ENCODE assay signal across 1 cellular context in genomic region chr19:45496349-45496953, GRCh38.
A peak's percentile ranks its signal among the peaks of the same experiment; 100 is the strongest.
TF ChIP-seq lines count a peak whose summit lies in the region.

No MANE protein-coding gene starts in this region.

TF ChIP-seq in HepG2, 621 proteins besides CTCF, POLR2A, EP300 and RAD21 (continued from another document and continues in another):
- TF ChIP-seq ZNF607 (CRISPR knock-in tag; IDR thresholded peaks at IDR 0.05; ENCODE audit: borderline replicate concordance) (peak; percentile 74), MXD1 (CRISPR knock-in tag; IDR thresholded peaks at IDR 0.05) (peak; percentile 93), RBM22 (optimal IDR thresholded peaks at IDR 0.05; ENCODE audit: low read length) (no peak), ZNF816 (CRISPR knock-in tag; IDR thresholded peaks at IDR 0.05; ENCODE audit: borderline replicate concordance) (no peak), THAP11 (CRISPR knock-in tag; IDR thresholded peaks at IDR 0.05) (peak; percentile 57; the same call in 1 of the 2 replicates), KMT2A (CRISPR knock-in tag; IDR thresholded peaks at IDR 0.05) (peak; percentile 41; the same call in 1 of the 2 replicates), PRDM10 (CRISPR knock-in tag; IDR thresholded peaks at IDR 0.05; ENCODE audit: low read depth) (0 out of 2 replicates have a peak, but pooled peaks have one; percentile 44), ATF7 (IDR thresholded peaks at IDR 0.05) (no peak), ATF7 (CRISPR knock-in tag; IDR thresholded peaks at IDR 0.05) (no peak), KDM3A (CRISPR knock-in tag; IDR thresholded peaks at IDR 0.05; ENCODE audit: low read depth) (peak; percentile 85; the same call in 1 of the 2 replicates), SAP130 (CRISPR knock-in tag; IDR thresholded peaks at IDR 0.05; ENCODE audit: low read depth) (peak; percentile 95), ZNF431 (CRISPR knock-in tag; IDR thresholded peaks at IDR 0.05; ENCODE audit: borderline replicate concordance, low read depth) (0 out of 2 replicates have a peak, but pooled peaks have one; percentile 48), NBN (conservative IDR thresholded peaks at IDR 0.05) (no peak), ZFP41 (CRISPR knock-in tag; IDR thresholded peaks at IDR 0.05; ENCODE audit: borderline replicate concordance) (peak; percentile 78; the same call in 1 of the 2 replicates), ZNF614 (CRISPR knock-in tag; IDR thresholded peaks at IDR 0.05; ENCODE audit: borderline replicate concordance) (no peak), FOXK1 (CRISPR knock-in tag; IDR thresholded peaks at IDR 0.05; ENCODE audit: borderline replicate concordance, low read depth) (peak; percentile 44; the same call in 1 of the 2 replicates), ZNF567 (CRISPR knock-in tag; IDR thresholded peaks at IDR 0.05; ENCODE audit: borderline replicate concordance) (0 out of 2 replicates have a peak, but pooled peaks have one; percentile 40), NFE2L1 (CRISPR knock-in tag; IDR thresholded peaks at IDR 0.05; ENCODE audit: borderline replicate concordance) (no peak), REXO4 (CRISPR knock-in tag; IDR thresholded peaks at IDR 0.05; ENCODE audit: borderline replicate concordance) (peak; percentile 50; the same call in 1 of the 2 replicates), ZNF430 (CRISPR knock-in tag; IDR thresholded peaks at IDR 0.05) (peak; percentile 92), STAT5B (CRISPR knock-in tag; IDR thresholded peaks at IDR 0.05) (peak; percentile 83; the same call in 1 of the 2 replicates), HNF4G (IDR thresholded peaks at IDR 0.05; ENCODE audit: borderline replicate concordance, low read depth, low read length) (no peak), HNF4G (CRISPR knock-in tag; IDR thresholded peaks at IDR 0.05; ENCODE audit: borderline replicate concordance, low read depth) (0 out of 2 replicates have a peak, but pooled peaks have one; percentile 43), MIER2 (CRISPR knock-in tag; IDR thresholded peaks at IDR 0.05) (peak; percentile 97), ZBTB43 (CRISPR knock-in tag; conservative IDR thresholded peaks at IDR 0.05) (peak; percentile 82), NFKB2 (CRISPR knock-in tag; IDR thresholded peaks at IDR 0.05; ENCODE audit: borderline replicate concordance) (peak; percentile 88), SAFB2 (CRISPR knock-in tag; IDR thresholded peaks at IDR 0.05; ENCODE audit: borderline replicate concordance, low read depth) (no peak; the same call in 1 of the 2 replicates), DR1 (CRISPR knock-in tag; IDR thresholded peaks at IDR 0.05) (peak; percentile 51), ZNF383 (CRISPR knock-in tag; IDR thresholded peaks at IDR 0.05; ENCODE audit: borderline replicate concordance) (no peak), KLF12 (CRISPR knock-in tag; IDR thresholded peaks at IDR 0.05; ENCODE audit: borderline replicate concordance) (peak; percentile 65; the same call in 1 of the 2 replicates), ZBTB42 (CRISPR knock-in tag; IDR thresholded peaks at IDR 0.05) (no peak), ZKSCAN8 (CRISPR knock-in tag; IDR thresholded peaks at IDR 0.05; ENCODE audit: borderline replicate concordance) (0 out of 2 replicates have a peak, but pooled peaks have one; percentile 40), ZNF83 (CRISPR knock-in tag; IDR thresholded peaks at IDR 0.05; ENCODE audit: borderline replicate concordance) (no peak), ZNF883 (CRISPR knock-in tag; IDR thresholded peaks at IDR 0.05; ENCODE audit: not compliant biosample characterization) (peak; percentile 75), ZNF337 (CRISPR knock-in tag; IDR thresholded peaks at IDR 0.05; ENCODE audit: borderline replicate concordance, low read depth) (no peak; the same call in 1 of the 2 replicates), ZBTB20 (CRISPR knock-in tag; IDR thresholded peaks at IDR 0.05; ENCODE audit: borderline replicate concordance, low read depth) (0 out of 2 replicates have a peak, but pooled peaks have one; percentile 77), ARID4A (CRISPR knock-in tag; IDR thresholded peaks at IDR 0.05; ENCODE audit: borderline replicate concordance) (peak; percentile 89), FOSL2 (CRISPR knock-in tag; IDR thresholded peaks at IDR 0.05) (peak; percentile 49), ARHGAP35 (CRISPR knock-in tag; IDR thresholded peaks at IDR 0.05; ENCODE audit: borderline replicate concordance) (peak; percentile 77), KMT2B (CRISPR knock-in tag; IDR thresholded peaks at IDR 0.05) (peak; percentile 62; the same call in 1 of the 2 replicates), AHR (CRISPR knock-in tag; IDR thresholded peaks at IDR 0.05) (0 out of 2 replicates have a peak, but pooled peaks have one; percentile 49), ZNF274 (CRISPR knock-in tag; IDR thresholded peaks at IDR 0.05) (peak; percentile 86; the same call in 1 of the 2 replicates), ZNF704 (CRISPR knock-in tag; IDR thresholded peaks at IDR 0.05; ENCODE audit: borderline replicate concordance) (0 out of 2 replicates have a peak, but pooled peaks have one; percentile 49), ZNF17 (CRISPR knock-in tag; IDR thresholded peaks at IDR 0.05) (no peak)
- TF ChIP-seq, protein P1, sequence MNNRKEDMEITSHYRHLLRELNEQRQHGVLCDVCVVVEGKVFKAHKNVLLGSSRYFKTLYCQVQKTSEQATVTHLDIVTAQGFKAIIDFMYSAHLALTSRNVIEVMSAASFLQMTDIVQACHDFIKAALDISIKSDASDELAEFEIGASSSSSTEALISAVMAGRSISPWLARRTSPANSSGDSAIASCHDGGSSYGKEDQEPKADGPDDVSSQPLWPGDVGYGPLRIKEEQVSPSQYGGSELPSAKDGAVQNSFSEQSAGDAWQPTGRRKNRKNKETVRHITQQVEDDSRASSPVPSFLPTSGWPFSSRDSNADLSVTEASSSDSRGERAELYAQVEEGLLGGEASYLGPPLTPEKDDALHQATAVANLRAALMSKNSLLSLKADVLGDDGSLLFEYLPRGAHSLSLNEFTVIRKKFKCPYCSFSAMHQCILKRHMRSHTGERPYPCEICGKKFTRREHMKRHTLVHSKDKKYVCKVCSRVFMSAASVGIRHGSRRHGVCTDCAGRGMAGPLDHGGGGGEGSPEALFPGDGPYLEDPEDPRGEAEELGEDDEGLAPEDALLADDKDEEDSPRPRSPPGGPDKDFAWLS (CRISPR knock-in tag; IDR thresholded peaks at IDR 0.05; ENCODE audit: borderline replicate concordance): no peak
- TF ChIP-seq, protein P2, sequence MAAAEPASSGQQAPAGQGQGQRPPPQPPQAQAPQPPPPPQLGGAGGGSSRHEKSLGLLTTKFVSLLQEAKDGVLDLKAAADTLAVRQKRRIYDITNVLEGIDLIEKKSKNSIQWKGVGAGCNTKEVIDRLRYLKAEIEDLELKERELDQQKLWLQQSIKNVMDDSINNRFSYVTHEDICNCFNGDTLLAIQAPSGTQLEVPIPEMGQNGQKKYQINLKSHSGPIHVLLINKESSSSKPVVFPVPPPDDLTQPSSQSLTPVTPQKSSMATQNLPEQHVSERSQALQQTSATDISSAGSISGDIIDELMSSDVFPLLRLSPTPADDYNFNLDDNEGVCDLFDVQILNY (CRISPR knock-in tag; conservative IDR thresholded peaks at IDR 0.05): 0 out of 2 replicates have a peak, but pooled peaks have one; percentile 38
- TF ChIP-seq, protein P3, sequence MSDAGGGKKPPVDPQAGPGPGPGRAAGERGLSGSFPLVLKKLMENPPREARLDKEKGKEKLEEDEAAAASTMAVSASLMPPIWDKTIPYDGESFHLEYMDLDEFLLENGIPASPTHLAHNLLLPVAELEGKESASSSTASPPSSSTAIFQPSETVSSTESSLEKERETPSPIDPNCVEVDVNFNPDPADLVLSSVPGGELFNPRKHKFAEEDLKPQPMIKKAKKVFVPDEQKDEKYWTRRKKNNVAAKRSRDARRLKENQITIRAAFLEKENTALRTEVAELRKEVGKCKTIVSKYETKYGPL (CRISPR knock-in tag; IDR thresholded peaks at IDR 0.05): peak; percentile 35; the same call in 1 of the 2 replicates
- TF ChIP-seq, protein P4, sequence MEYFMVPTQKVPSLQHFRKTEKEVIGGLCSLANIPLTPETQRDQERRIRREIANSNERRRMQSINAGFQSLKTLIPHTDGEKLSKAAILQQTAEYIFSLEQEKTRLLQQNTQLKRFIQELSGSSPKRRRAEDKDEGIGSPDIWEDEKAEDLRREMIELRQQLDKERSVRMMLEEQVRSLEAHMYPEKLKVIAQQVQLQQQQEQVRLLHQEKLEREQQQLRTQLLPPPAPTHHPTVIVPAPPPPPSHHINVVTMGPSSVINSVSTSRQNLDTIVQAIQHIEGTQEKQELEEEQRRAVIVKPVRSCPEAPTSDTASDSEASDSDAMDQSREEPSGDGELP (IDR thresholded peaks at IDR 0.05; ENCODE audit: borderline replicate concordance, low read depth): peak; percentile 22; the same call in 1 of the 2 replicates
